17 cellular contexts compared by ENCODE assay signal in the genomic region with DNA sequence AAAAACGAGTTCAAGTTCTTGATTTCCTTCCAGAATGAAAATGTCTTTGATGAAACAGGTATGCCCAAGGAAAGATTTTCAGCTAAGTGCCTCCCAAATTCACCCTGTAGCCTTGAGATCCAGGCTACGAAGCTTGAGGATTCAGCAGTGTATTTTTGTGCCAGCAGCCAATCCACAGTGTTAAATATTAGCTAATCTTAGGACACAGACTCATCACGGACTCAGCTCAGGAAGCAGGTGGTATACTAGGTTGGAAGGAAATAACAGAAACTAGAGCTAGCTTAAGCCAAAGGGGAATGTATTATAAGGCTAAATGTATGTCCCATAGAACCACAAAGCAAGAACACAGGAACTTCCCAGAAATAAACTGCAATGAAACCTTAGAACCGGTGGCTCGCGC.
DNase-seq lines count a peak whose midpoint lies in the region; TF ChIP-seq lines count a peak whose summit lies in the region.
"Had no signal": no experiment of that assay in that cellular context is flagged by ENCODE, and none has a peak within 500 bp of the region (broad histone marks: within the 10 kb centered on the region; RNA-seq: fewer than 3 reads in every experiment).

No MANE protein-coding gene starts in this region.

- intact Hi-C loops in PC-9 (cut with micrococcal nuclease; ENCODE audit: unreplicated experiment): no loop called here

- H3K9me2 ChIP-seq in PC-9 (ENCODE audit: insufficient read depth): no peaks in the 10 kb centered on the region

- 58% methylated on average over 6 of the region's 6 CpGs for whole genome bisulfite sequencing in suprapubic skin

- 0 out of 2 replicates have a peak overlapping the region, but pooled peaks have one; percentile 26 for H2AFZ ChIP-seq in PC-9

- H4K20me1 ChIP-seq in PC-9 (ENCODE audit: insufficient read depth): no peaks in the 10 kb centered on the region

- no peak for TF ChIP-seq EP300 in suprapubic skin (IDR thresholded peaks at IDR 0.05)

- TF ChIP-seq CTCF in PC-9 (conservative IDR thresholded peaks at IDR 0.05) (no peak), suprapubic skin (IDR thresholded peaks at IDR 0.05) (no peak)

- no peaks in the 10 kb centered on the region for H3K79me2 ChIP-seq in PC-9 (ENCODE audit: low read depth)

- no peak for TF ChIP-seq POLR2A in suprapubic skin (IDR thresholded peaks at IDR 0.05)

- H3K36me3 ChIP-seq in PC-9 (ENCODE audit: low read depth) (no peaks in the 10 kb centered on the region), suprapubic skin (no peaks in the 10 kb centered on the region)
- H3K36me3 ChIP-seq: MG63 had no signal

- no peaks in the 10 kb centered on the region for H3K4me1 ChIP-seq in PC-9 (replicated peaks; ENCODE audit: insufficient read depth)
- no peaks in the 10 kb centered on the region for H3K4me1 ChIP-seq in suprapubic skin

- H3K9me3 ChIP-seq in PC-9 (ENCODE audit: insufficient read depth, low read depth) (no peaks in the 10 kb centered on the region), suprapubic skin (no peaks in the 10 kb centered on the region)
- H3K9me3 ChIP-seq: MG63 had no signal

- H3K4me3 ChIP-seq in PC-9: no peak overlapping the region
- no peak overlapping the region for H3K4me3 ChIP-seq in suprapubic skin
- H3K4me3 ChIP-seq: MG63 had no signal

- POLR2A ChIA-PET in PC-9 (lab: Charles Lee; ENCODE audit: unreplicated experiment): no interaction called here

- no TSS peak for BruUV-seq in PC-9 (replicated peaks; lab: Mats Ljungman, UMichigan)

- no peak overlapping the region for H3K4me2 ChIP-seq in PC-9

- H3F3A ChIP-seq in PC-9 (ENCODE audit: insufficient read depth, low read depth): no peaks in the 10 kb centered on the region

- H3K27me3 ChIP-seq in PC-9 (ENCODE audit: insufficient read depth, low read depth) (no peaks in the 10 kb centered on the region), suprapubic skin (peaks cover 12% of the 10 kb centered on the region)
- H3K27me3 ChIP-seq: MG63 had no signal

- no peak overlapping the region for H3K27ac ChIP-seq in PC-9
- H3K27ac ChIP-seq in suprapubic skin: no peak overlapping the region

- CTCF ChIA-PET in PC-9 (lab: Charles Lee): interaction anchor here (0.6 to 0.7 kb wide), 2 partner anchors 64 to 1875 kb away, joined by 3 to 4 read pairs; no protein-coding TSS in a partner anchor

- DNase-seq in GDM1 (lab: John Stamatoyannopoulos, UW) (peak; percentile 57), PC-9 (no peak), kidney glomerular epithelial cell (lab: John Stamatoyannopoulos, UW) (peak; percentile 75), suprapubic skin (ENCODE audit: low spot score in 2 of 2) (no peak), NCI-H1694 treated with DMSO at 0.1 percent for 48 hours (lab: John Stamatoyannopoulos, UW) (no peak), NCI-H226 (no peak), COLO668 (lab: John Stamatoyannopoulos, UW; ENCODE audit: unreplicated experiment) (no peak)
- DNase-seq: GF-D8, Karpas-422, MG63, NCI-H1092, NCI-H1436 treated with DMSO at 0.1 percent for 48 hours, NCI-H2081, NCI-H2171 treated with DMSO at 0.1 percent for 48 hours, NCI-H446 treated with DMSO at 0.1 percent for 48 hours, NCI-H69, Right ventricle myocardium superior had no signal

Comparison
In these comparisons a context has a peak if more than half of its experiments do, and no peak if none do; other contexts are left out.
1. DNase-seq: peak in GDM1 (single experiment) and kidney glomerular epithelial cell (single experiment); none in PC-9 (0 of 2), suprapubic skin (0 of 2), NCI-H1694 treated with DMSO at 0.1 percent for 48 hours (single experiment), NCI-H226 (single experiment) and COLO668 (single experiment).